In the genomic region with DNA sequence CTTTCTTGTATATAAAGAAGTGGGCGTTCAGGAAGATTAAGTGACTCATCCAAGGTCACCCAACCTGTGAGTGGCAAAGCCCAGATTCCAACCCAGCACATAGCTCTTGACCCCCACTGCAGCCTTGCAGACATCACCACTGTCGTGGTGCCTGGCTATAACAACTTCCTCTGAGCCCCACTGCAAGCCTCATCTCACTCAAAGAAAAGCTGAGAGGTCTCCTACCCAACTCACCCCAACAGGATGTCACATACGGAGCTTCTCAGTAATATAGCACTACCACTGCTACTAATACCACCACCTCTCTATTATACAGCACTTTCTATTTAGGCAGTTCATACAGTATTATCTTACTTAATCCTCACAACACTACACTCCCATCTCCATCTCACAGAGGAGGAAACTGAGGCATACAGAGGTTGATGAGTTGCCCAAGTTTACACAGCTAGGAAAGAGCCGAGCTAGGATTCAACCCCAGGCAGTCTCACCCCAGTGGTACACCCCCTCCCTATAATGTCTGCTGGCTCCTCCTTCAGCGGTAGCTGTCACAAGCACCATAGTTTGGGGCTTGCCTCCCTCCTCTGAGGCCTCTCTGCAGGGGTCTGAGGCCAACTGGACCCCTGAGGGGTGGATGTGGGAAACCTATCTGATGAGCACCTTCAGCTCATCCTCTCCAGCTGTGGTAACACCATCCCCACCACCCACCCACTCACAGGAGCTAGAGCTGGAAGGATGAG, we compare ENCODE assay signal across 19 cellular contexts. TPM values are rescaled to one million over a fixed set of nuclear protein-coding genes. Genes with fewer than 3 reads are reported as not detected.
DNase-seq lines count a peak whose midpoint lies in the region; ATAC-seq, FAIRE-seq and TF ChIP-seq lines count a peak whose summit lies in the region.
"Had no signal": no experiment of that assay in that cellular context is flagged by ENCODE, and none has a peak within 500 bp of the region (broad histone marks: within the 10 kb centered on the region; RNA-seq: fewer than 3 reads in every experiment).

No MANE protein-coding gene starts in this region.

- WGBS in mammary epithelial cell (ENCODE audit: low coverage, missing lambda C conversion rate): 82% methylated on average over 5 of the region's 5 CpGs

- H3K4me2 ChIP-seq in mammary epithelial cell (ENCODE audit: insufficient read depth, low read depth, low read length): no peak overlapping the region

- H3K36me3 Mint-ChIP-seq in MCF 10A (ENCODE audit: insufficient read depth, unreplicated experiment): peaks cover 6% of the 10 kb centered on the region
- peaks cover 1% of the 10 kb centered on the region for H3K36me3 Mint-ChIP-seq in central memory CD8-positive, alpha-beta T cell (ENCODE audit: insufficient read depth)

- dilution Hi-C loops in mammary epithelial cell (cut with HindIII; ENCODE audit: low sequenced_read_pairs): loop anchor here (5.0 kb wide), 3 partner anchors 59 to 84 kb away; a partner anchor contains a TSS

- peaks cover 39% of the 10 kb centered on the region for H3K79me2 ChIP-seq in mammary epithelial cell (ENCODE audit: insufficient read depth, low read length)

- H3K4me1 Mint-ChIP-seq in MCF 10A (ENCODE audit: insufficient read depth, unreplicated experiment): peaks cover 43% of the 10 kb centered on the region
- H3K4me1 Mint-ChIP-seq in central memory CD8-positive, alpha-beta T cell: peaks cover 25% of the 10 kb centered on the region
- peaks cover 51% of the 10 kb centered on the region for H3K4me1 Mint-ChIP-seq in stimulated activated naive CD8-positive, alpha-beta T cell treated with anti-CD3 and anti-CD28 coated beads, Interleukin-15, amount 100 ng/mL, for 72 hours

- H3K9me3 ChIP-seq in mammary epithelial cell (replicated peaks; ENCODE audit: insufficient read depth, low read length): no peaks in the 10 kb centered on the region

- H3K9ac ChIP-seq in mammary epithelial cell (ENCODE audit: insufficient read depth, low read length): no peak overlapping the region

- peaks cover 69% of the 10 kb centered on the region for H3K4me1 ChIP-seq in mammary epithelial cell (ENCODE audit: insufficient read depth, low read length)

- H3K4me3 Mint-ChIP-seq in MCF 10A (ENCODE audit: unreplicated experiment): peak overlapping the region; percentile 19
- H3K4me3 Mint-ChIP-seq in central memory CD8-positive, alpha-beta T cell: no peak overlapping the region
- H3K4me3 Mint-ChIP-seq in stimulated activated naive CD8-positive, alpha-beta T cell treated with anti-CD3 and anti-CD28 coated beads, Interleukin-15, amount 100 ng/mL, for 72 hours: no peak overlapping the region
- H3K4me3 Mint-ChIP-seq: activated T-cell treated with anti-CD3 and anti-CD28 coated beads, Interleukin-2, amount 50 U/mL, for 24 hours had no signal

- no peak for FAIRE-seq in urothelium cell line (lab: Jason Lieb, UNC)
- FAIRE-seq: bronchial epithelial cell had no signal

- CTCF ChIA-PET in MCF 10A (lab: Yijun Ruan, JAX) (interaction anchor here (0.5 to 2.8 kb wide), 7 partner anchors 10 to 185 kb away, joined by 3 to 19 read pairs (median 3); no protein-coding TSS in a partner anchor), mammary epithelial cell (lab: Charles Lee; ENCODE audit: low non-redundant PET) (no interaction called here)

- no peaks in the 10 kb centered on the region for H4K20me1 ChIP-seq in mammary epithelial cell (ENCODE audit: insufficient read depth, low read length)

- TF ChIP-seq POLR2A in NB4 (IDR thresholded peaks at IDR 0.05; ENCODE audit: extremely low read depth, insufficient read length): no peak

- H3K27ac Mint-ChIP-seq in MCF 10A (ENCODE audit: low read depth, unreplicated experiment): peak overlapping the region; percentile 23
- peak overlapping the region; percentile 10 for H3K27ac Mint-ChIP-seq in central memory CD8-positive, alpha-beta T cell (ENCODE audit: low read depth)
- peak overlapping the region in 1 of 2 donors; percentile 65 for H3K27ac Mint-ChIP-seq in stimulated activated naive CD8-positive, alpha-beta T cell treated with anti-CD3 and anti-CD28 coated beads, Interleukin-15, amount 100 ng/mL, for 72 hours
- H3K27ac Mint-ChIP-seq: activated T-cell treated with anti-CD3 and anti-CD28 coated beads, Interleukin-2, amount 50 U/mL, for 24 hours had no signal

- H3K4me3 ChIP-seq in mammary epithelial cell (replicated peaks in 1 of 3; ENCODE audit: insufficient read depth in 1 of 3, low read depth in 2 of 3, low read length in 3 of 3): no peak overlapping the region
- no peak overlapping the region for H3K4me3 ChIP-seq in NB4 (ENCODE audit: low read depth, low read length)

- BruUV-seq in MCF 10A (replicated peaks; lab: Mats Ljungman, UMichigan) (no TSS peak), mammary epithelial cell (replicated peaks; lab: Mats Ljungman, UMichigan) (no TSS peak)

- in situ Hi-C loops in mammary epithelial cell (cut with MboI; ENCODE audit: low sequenced_read_pairs in 2 of 2): no loop called here

- no peaks in the 10 kb centered on the region for H3K27me3 ChIP-seq in mammary epithelial cell (ENCODE audit: insufficient read depth, low read length)

- no peak overlapping the region for H3K27ac ChIP-seq in mammary epithelial cell (ENCODE audit: insufficient read depth, low read depth, low read length)
- H3K27ac ChIP-seq: epithelial cell of prostate, VCaP had no signal

- no peak overlapping the region for H2AFZ ChIP-seq in mammary epithelial cell (ENCODE audit: low read depth, low read length)

- H3K27me3 Mint-ChIP-seq in MCF 10A (ENCODE audit: insufficient read depth, unreplicated experiment): no peaks in the 10 kb centered on the region
- no peaks in the 10 kb centered on the region for H3K27me3 Mint-ChIP-seq in central memory CD8-positive, alpha-beta T cell
- H3K27me3 Mint-ChIP-seq in stimulated activated naive CD8-positive, alpha-beta T cell treated with anti-CD3 and anti-CD28 coated beads, Interleukin-15, amount 100 ng/mL, for 72 hours: no peaks in the 10 kb centered on the region
- H3K27me3 Mint-ChIP-seq: activated T-cell treated with anti-CD3 and anti-CD28 coated beads, Interleukin-2, amount 50 U/mL, for 24 hours had no signal

- H3K9me3 Mint-ChIP-seq in MCF 10A (ENCODE audit: unreplicated experiment): no peaks in the 10 kb centered on the region
- no peaks in the 10 kb centered on the region for H3K9me3 Mint-ChIP-seq in central memory CD8-positive, alpha-beta T cell
- H3K9me3 Mint-ChIP-seq in stimulated activated naive CD8-positive, alpha-beta T cell treated with anti-CD3 and anti-CD28 coated beads, Interleukin-15, amount 100 ng/mL, for 72 hours: no peaks in the 10 kb centered on the region
- H3K9me3 Mint-ChIP-seq: activated T-cell treated with anti-CD3 and anti-CD28 coated beads, Interleukin-2, amount 50 U/mL, for 24 hours had no signal

- DNase-seq in MCF 10A (ENCODE audit: unreplicated experiment) (no peak), mammary epithelial cell (no peak), NB4 (ENCODE audit: low read depth) (peak; percentile 41), hippocampal formation (lab: John Stamatoyannopoulos, UW) (no peak), urothelium cell line (ENCODE audit: low spot score) (no peak)
- DNase-seq in central memory CD8-positive, alpha-beta T cell (ENCODE audit: low spot score in 2 of 2): no peak
- no peak for DNase-seq in stimulated activated naive CD8-positive, alpha-beta T cell treated with anti-CD3 and anti-CD28 coated beads, Interleukin-15, amount 100 ng/mL, for 72 hours
- DNase-seq: activated T-cell treated with anti-CD3 and anti-CD28 coated beads, Interleukin-2, amount 50 U/mL, for 24 hours; DMS79 treated with DMSO at 0.1 percent for 48 hours; H7; NCI-H1105 treated with DMSO at 0.1 percent for 48 hours; NCI-H524; stimulated activated CD4-positive, alpha-beta T cell treated with anti-CD3 and anti-CD28 coated beads, Interleukin-12 subunit alpha, Interleukin-12 subunit beta, amount 100 ng/mL, for 4 hours had no signal

- POLR2A ChIA-PET in MCF 10A (lab: Yijun Ruan, JAX): interaction anchor here (0.6 to 9.4 kb wide), 3 partner anchors 8 to 71 kb away, joined by 3 to 98 read pairs (median 3); a partner anchor contains a TSS

- H3K36me3 ChIP-seq in mammary epithelial cell (ENCODE audit: insufficient read depth, low read length): no peaks in the 10 kb centered on the region

- TF ChIP-seq CTCF in MCF 10A (IDR thresholded peaks at IDR 0.05; ENCODE audit: unreplicated experiment): no peak
- TF ChIP-seq CTCF in mammary epithelial cell (conservative IDR thresholded peaks at IDR 0.05 in 1 of 2, IDR thresholded peaks at IDR 0.05 in 1 of 2; ENCODE audit: extremely low read depth in 1 of 2, insufficient read depth in 1 of 2, low read depth in 1 of 2, low read length in 2 of 2): no peak
- TF ChIP-seq CTCF in NB4 (IDR thresholded peaks at IDR 0.05; ENCODE audit: low read depth, low read length): no peak

- ATAC-seq in central memory CD8-positive, alpha-beta T cell (replicated peaks; ENCODE audit: extremely low read depth, poor library complexity, severe bottlenecking): peak; percentile 46
- peak; percentile 79 for ATAC-seq in stimulated activated naive CD8-positive, alpha-beta T cell treated with anti-CD3 and anti-CD28 coated beads, Interleukin-15, amount 100 ng/mL, for 72 hours
- ATAC-seq in HG03039 (IDR thresholded peaks at IDR 0.05; ENCODE audit: unreplicated experiment): no peak

- intact Hi-C loops in MCF 10A (cut with micrococcal nuclease): no loop called here
- intact Hi-C loops in mammary epithelial cell (cut with micrococcal nuclease): loop anchor here (10.0 kb wide), 1 partner anchor 329 kb away; no protein-coding TSS in a partner anchor

RNA-seq across cellular contexts. Expression of a gene that starts 19.5 kb away (rescaled TPM):
- 11.8 and 16.2 TPM in 2 replicates for total RNA-seq in MCF 10A (2022)
- 10 to 100 TPM; 25.9 to 29.0 TPM for total RNA-seq in mammary epithelial cell
- 10.9 TPM for polyA plus RNA-seq in mammary epithelial cell
- polyA minus RNA-seq in mammary epithelial cell: 10.8 TPM

RNA-seq across cellular contexts. Expression of a gene that starts 31.2 kb away (rescaled TPM):
- total RNA-seq in MCF 10A (2022): not detected in 2 replicates
- total RNA-seq in mammary epithelial cell: not detected
- polyA plus RNA-seq in mammary epithelial cell: not detected
- polyA minus RNA-seq in mammary epithelial cell: not detected
- total RNA-seq: bronchial epithelial cell, H7, osteocyte had no signal
- polyA plus RNA-seq: AG04450 had no signal
